Comparison of ENCODE assay signal across 9 cellular contexts in genomic region chr10:11515596-11516418, GRCh38.
A peak's percentile ranks its signal among the peaks of the same experiment; 100 is the strongest.
DNase-seq lines count a peak whose midpoint lies in the region; ATAC-seq and TF ChIP-seq lines count a peak whose summit lies in the region.
"Had no signal": no experiment of that assay in that cellular context is flagged by ENCODE, and none has a peak within 500 bp of the region (broad histone marks: within the 10 kb centered on the region; RNA-seq: fewer than 3 reads in every experiment).

No MANE protein-coding gene starts in this region.

- intact Hi-C loops in Caco-2 (cut with micrococcal nuclease; ENCODE audit: unreplicated experiment): loop anchor here (1.0 to 5.0 kb wide), 5 partner anchors 95 to 471 kb away; partner anchors contain the start of gene USP6NL

- CTCF ChIA-PET in Caco-2 (lab: Charles Lee): interaction anchor here (0.6 to 2.7 kb wide), 3 partner anchors 93 to 242 kb away, joined by 3 to 23 read pairs (median 20); no protein-coding TSS in a partner anchor

- peak overlapping the region; percentile 65 for H3K27ac ChIP-seq in cardiac muscle cell

- H3K9me3 ChIP-seq in Caco-2 (no peaks in the 10 kb centered on the region), cardiac muscle cell (ENCODE audit: low read depth) (no peaks in the 10 kb centered on the region)

- H3K4me1 Mint-ChIP-seq in Caco-2 (ENCODE audit: low read depth, unreplicated experiment): no peaks in the 10 kb centered on the region

- no peaks in the 10 kb centered on the region for H3K9me3 Mint-ChIP-seq in Caco-2 (ENCODE audit: unreplicated experiment)
- H3K9me3 Mint-ChIP-seq: activated naive CD4-positive, alpha-beta T cell treated with anti-CD3 and anti-CD28 coated beads, Interleukin-2, amount 50 U/mL, for 24 hours had no signal

- no peaks in the 10 kb centered on the region for H3K27me3 Mint-ChIP-seq in Caco-2 (ENCODE audit: insufficient read depth, unreplicated experiment)
- H3K27me3 Mint-ChIP-seq: activated naive CD4-positive, alpha-beta T cell treated with anti-CD3 and anti-CD28 coated beads, Interleukin-2, amount 50 U/mL, for 24 hours had no signal

- BruUV-seq in Caco-2 (replicated peaks; lab: Mats Ljungman, UMichigan): no TSS peak

- H3K27me3 ChIP-seq in Caco-2 (replicated peaks; ENCODE audit: control insufficient read depth, insufficient read depth, low read length) (no peaks in the 10 kb centered on the region), cardiac muscle cell (no peaks in the 10 kb centered on the region)

- TF ChIP-seq CTCF in Caco-2 (IDR thresholded peaks at IDR 0.05; ENCODE audit: insufficient read depth in 1 of 2, low read depth in 1 of 2, low read length in 1 of 2, severe bottlenecking in 1 of 2, unreplicated experiment in 1 of 2) (peak; percentile 79 to 97), cardiac muscle cell (IDR thresholded peaks at IDR 0.05; ENCODE audit: low read depth, low read length) (peak; percentile 90), retinal pigment epithelial cell (conservative IDR thresholded peaks at IDR 0.05; ENCODE audit: low read depth, low read length) (peak; percentile 89)

- no peaks in the 10 kb centered on the region for H3K4me1 ChIP-seq in Caco-2
- H3K4me1 ChIP-seq in cardiac muscle cell (ENCODE audit: low read depth): peaks cover 23% of the 10 kb centered on the region

- peak; percentile 57 to 74 for DNase-seq in Caco-2
- peak; percentile 62 for DNase-seq in NOMO-1 treated with DMSO at 0.1 percent for 48 hours (lab: John Stamatoyannopoulos, UW; ENCODE audit: unreplicated experiment)
- peak; percentile 43 for DNase-seq in activated naive CD4-positive, alpha-beta T cell treated with anti-CD3 and anti-CD28 coated beads, Interleukin-2, amount 50 U/mL, for 16 hours
- peak; percentile 66 to 80 for DNase-seq in cardiac muscle cell (ENCODE audit: low read depth in 1 of 2, low spot score in 1 of 2)
- no peak for DNase-seq in retinal pigment epithelial cell (ENCODE audit: low read depth)
- no peak for DNase-seq in OCI-M2 (lab: John Stamatoyannopoulos, UW; ENCODE audit: unreplicated experiment)

- H3K36me3 Mint-ChIP-seq in Caco-2 (ENCODE audit: insufficient read depth, unreplicated experiment): peaks cover 16% of the 10 kb centered on the region
- H3K36me3 Mint-ChIP-seq: activated naive CD4-positive, alpha-beta T cell treated with anti-CD3 and anti-CD28 coated beads, Interleukin-2, amount 50 U/mL, for 24 hours had no signal

- POLR2A ChIA-PET in Caco-2 (lab: Charles Lee): no interaction called here

- H3K4me3 ChIP-seq in Caco-2 (ENCODE audit: low read depth, low read length) (no peak overlapping the region), cardiac muscle cell (no peak overlapping the region), retinal pigment epithelial cell (ENCODE audit: low read length) (no peak overlapping the region)

- no peak overlapping the region for H3K27ac Mint-ChIP-seq in Caco-2 (ENCODE audit: unreplicated experiment)
- H3K27ac Mint-ChIP-seq: activated naive CD4-positive, alpha-beta T cell treated with anti-CD3 and anti-CD28 coated beads, Interleukin-2, amount 50 U/mL, for 24 hours had no signal

- ATAC-seq in GM18909 (IDR thresholded peaks at IDR 0.05; ENCODE audit: poor library complexity, unreplicated experiment) (peak; percentile 50), HG03196 (IDR thresholded peaks at IDR 0.05; ENCODE audit: unreplicated experiment) (peak; percentile 45)

- H3K4me3 Mint-ChIP-seq in Caco-2 (ENCODE audit: unreplicated experiment): no peak overlapping the region
- H3K4me3 Mint-ChIP-seq: activated naive CD4-positive, alpha-beta T cell treated with anti-CD3 and anti-CD28 coated beads, Interleukin-2, amount 50 U/mL, for 24 hours had no signal

- H3K36me3 ChIP-seq in Caco-2 (ENCODE audit: control insufficient read depth, insufficient read depth, low read length): no peaks in the 10 kb centered on the region
- no peaks in the 10 kb centered on the region for H3K36me3 ChIP-seq in cardiac muscle cell

Comparison
In these comparisons a context has a peak if more than half of its experiments do, and no peak if none do; other contexts are left out.
1. DNase-seq: peak in Caco-2 (2 of 2), NOMO-1 treated with DMSO at 0.1 percent for 48 hours (single experiment), activated naive CD4-positive, alpha-beta T cell treated with anti-CD3 and anti-CD28 coated beads, Interleukin-2, amount 50 U/mL, for 16 hours (single experiment) and cardiac muscle cell (2 of 2); none in retinal pigment epithelial cell (single experiment) and OCI-M2 (single experiment).
2. Peak in every context shown above with its lines, with median percentiles within 50 percentile points of each other: CTCF ChIP-seq.